11 cellular contexts compared by ENCODE assay signal in genomic region chr16:80996688-80997138, GRCh38. TPM values are rescaled to one million over a fixed set of nuclear protein-coding genes. Genes with fewer than 3 reads are reported as not detected.
A peak's percentile ranks its signal among the peaks of the same experiment; 100 is the strongest.
DNase-seq lines count a peak whose midpoint lies in the region; ATAC-seq and TF ChIP-seq lines count a peak whose summit lies in the region.
"Had no signal": no experiment of that assay in that cellular context is flagged by ENCODE, and none has a peak within 500 bp of the region (broad histone marks: within the 10 kb centered on the region; RNA-seq: fewer than 3 reads in every experiment).

No MANE protein-coding gene starts in this region.

- intact Hi-C loops in esophagus squamous epithelium (cut with DNase I) (no loop called here), head of caudate nucleus (cut with DNase I) (no loop called here)

- H3K36me3 ChIP-seq in adipocyte (ENCODE audit: control insufficient read depth, insufficient read depth, low read length, severe bottlenecking) (no peaks in the 10 kb centered on the region), neutrophil (no peaks in the 10 kb centered on the region), esophagus squamous epithelium (peaks cover 0 to 2% (median 0%) of the 10 kb centered on the region in 3 donors)

- DNase-seq in HEK293T (ENCODE audit: extremely low spot score) (no peak), adipocyte (ENCODE audit: low read depth) (no peak), esophagus squamous epithelium (lab: John Stamatoyannopoulos, UW) (no peak), mucosa of gallbladder (ENCODE audit: low spot score) (no peak), head of caudate nucleus (no peak), RKO (ENCODE audit: low spot score) (no peak)
- DNase-seq: amygdala; stimulated activated CD4-positive, alpha-beta T cell treated with anti-CD3 and anti-CD28 coated beads, Interleukin-4, amount 100 ng/mL, for 4 hours had no signal

- no peak for TF ChIP-seq POLR2A in esophagus squamous epithelium (IDR thresholded peaks at IDR 0.05)

- H3K4me3 ChIP-seq in adipocyte (ENCODE audit: low read length) (peak overlapping the region; percentile 52), neutrophil (ENCODE audit: low read depth in 1 of 2, low read length in 1 of 2) (peak overlapping the region; percentile 51 to 59), esophagus squamous epithelium (peak overlapping the region in 1 of 4 donors; percentile 40)

- peaks cover 32% of the 10 kb centered on the region for H3K4me1 ChIP-seq in adipocyte (ENCODE audit: control insufficient read depth, insufficient read depth, low read length)
- peaks cover 19 to 21% of the 10 kb centered on the region in 2 experiments for H3K4me1 ChIP-seq in neutrophil (ENCODE audit: control insufficient read depth in 1 of 2, insufficient read depth in 1 of 2, low read depth in 1 of 2, low read length in 1 of 2)
- H3K4me1 ChIP-seq in esophagus squamous epithelium: no peaks in the 10 kb centered on the region

- peak overlapping the region; percentile 80 for H3K27ac ChIP-seq in neutrophil
- peak overlapping the region in 1 of 4 donors; percentile 20 for H3K27ac ChIP-seq in esophagus squamous epithelium

- POLR2A ChIA-PET in HEK293T (lab: Yijun Ruan, JAX): interaction anchor here (2.5 kb wide), 1 partner anchor 10 kb away, joined by 10 read pairs; the partner anchor contains the start of genes CENPN and CMC2

- CTCF ChIA-PET in HEK293T (lab: Yijun Ruan, JAX): no interaction called here

- TF ChIP-seq CTCF in neutrophil (IDR thresholded peaks at IDR 0.05): no peak
- no peak for TF ChIP-seq CTCF in esophagus squamous epithelium (IDR thresholded peaks at IDR 0.05)

- WGBS in esophagus squamous epithelium, 2 donors: 62 to 63% methylated on average over 4 of the region's 4 CpGs

- H3K27me3 ChIP-seq in adipocyte (replicated peaks; ENCODE audit: control insufficient read depth, insufficient read depth, low read length): no peaks in the 10 kb centered on the region
- H3K27me3 ChIP-seq in neutrophil: no peaks in the 10 kb centered on the region
- no peaks in the 10 kb centered on the region for H3K27me3 ChIP-seq in esophagus squamous epithelium

- ATAC-seq in GM18498 (IDR thresholded peaks at IDR 0.05; ENCODE audit: unreplicated experiment): peak; percentile 17
- ATAC-seq: Right ventricle myocardium inferior had no signal

- no peak overlapping the region for H3K9ac ChIP-seq in adipocyte (ENCODE audit: low read length)

- H3K9me3 ChIP-seq in adipocyte (ENCODE audit: control insufficient read depth, low read length): no peaks in the 10 kb centered on the region
- no peaks in the 10 kb centered on the region for H3K9me3 ChIP-seq in neutrophil
- H3K9me3 ChIP-seq in esophagus squamous epithelium: no peaks in the 10 kb centered on the region

TF ChIP-seq in HEK293T, 16 proteins besides CTCF, POLR2A, EP300 and RAD21:
- TF ChIP-seq CTBP1 (IDR thresholded peaks at IDR 0.05; ENCODE audit: borderline replicate concordance): peak; percentile 71; the same call in 1 of the 2 replicates
- TF ChIP-seq FOXA1 (IDR thresholded peaks at IDR 0.05): 0 out of 2 replicates have a peak, but pooled peaks have one; percentile 16
- no peak for TF ChIP-seq TARDBP (IDR thresholded peaks at IDR 0.05)
- peak; percentile 97 for TF ChIP-seq PKNOX1 (IDR thresholded peaks at IDR 0.05)
- TF ChIP-seq ARNT (IDR thresholded peaks at IDR 0.05): no peak
- no peak for TF ChIP-seq L3MBTL2 (conservative IDR thresholded peaks at IDR 0.05)
TF ChIP-seq in HEK293T: peak in this region for 3.

RNA-seq across cellular contexts. Expression of gene CMC2, which starts 10.0 kb away (rescaled TPM):
- total RNA-seq in esophagus squamous epithelium: 10 to 100 TPM in 3 of 4 donors, 1 to 10 TPM in 1; 7.4 to 41.2 (median 24.4) TPM
- total RNA-seq in mucosa of gallbladder: 60.7 TPM

RNA-seq across cellular contexts. Expression of gene CENPN, which starts 10.3 kb away (rescaled TPM):
- total RNA-seq in esophagus squamous epithelium (10 to 100 TPM in 3 of 4 donors, 1 to 10 TPM in 1; 5.3 to 20.4 (median 16.1) TPM), mucosa of gallbladder (9.3 TPM)

RNA-seq across cellular contexts. Expression of gene ATMIN, which starts 38.9 kb away (rescaled TPM):
- total RNA-seq in esophagus squamous epithelium (10 to 100 TPM; 30.6 to 41.3 (median 36.8) TPM), mucosa of gallbladder (28.9 TPM)
